20 cellular contexts compared by ENCODE assay signal in the genomic region with DNA sequence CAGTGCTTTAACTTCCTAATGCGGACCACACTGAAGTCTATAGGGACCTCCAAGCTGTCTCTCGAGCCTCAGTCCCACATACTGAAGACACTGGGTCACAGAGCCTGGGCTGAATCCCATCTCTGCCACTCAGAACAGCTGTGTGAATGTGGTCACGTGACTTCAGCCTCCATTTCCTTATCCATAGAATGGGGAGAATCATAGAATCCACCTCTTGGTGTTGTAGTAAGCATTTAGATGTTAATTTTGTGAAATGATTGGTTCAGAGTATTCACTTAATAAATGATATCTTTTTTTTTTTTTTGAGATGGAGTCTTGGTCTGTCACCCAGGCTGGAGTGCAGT.
"Had no signal": no experiment of that assay in that cellular context is flagged by ENCODE, and none has a peak within 500 bp of the region (broad histone marks: within the 10 kb centered on the region; RNA-seq: fewer than 3 reads in every experiment).

No MANE protein-coding gene starts in this region.

- H3K27me3 ChIP-seq: adrenal gland, cardiac muscle cell, esophagus squamous epithelium, hepatocyte, suprapubic skin had no signal

- H3K9me3 ChIP-seq: adrenal gland, esophagus squamous epithelium, suprapubic skin had no signal

- H3K4me1 ChIP-seq: parathyroid adenoma had no signal

- H2AFZ ChIP-seq: hepatocyte, parathyroid adenoma had no signal

- H3K36me3 ChIP-seq: adrenal gland, cardiac muscle cell, esophagus squamous epithelium, suprapubic skin had no signal

- H3K4me2 ChIP-seq: hepatocyte had no signal

- H3K4me3 ChIP-seq: adrenal gland, cardiac muscle cell, hepatocyte, suprapubic skin had no signal

- DNase-seq: activated CD4-positive, alpha-beta T cell treated with anti-CD3 and anti-CD28 coated beads, Interleukin-2, amount 10 ng/mL, durations not matched to agents 24 days and 14 days; activated CD4-positive, CD25-positive, alpha-beta regulatory T cell; activated CD8-positive, alpha-beta T cell treated with anti-CD3 and anti-CD28 coated beads for 36 hours; activated naive CD4-positive, alpha-beta T cell treated with anti-CD3 and anti-CD28 coated beads, Interleukin-2, amount 50 U/mL, for 16 hours; activated T-cell treated with anti-CD3 and anti-CD28 coated beads, Interleukin-2, amount 50 U/mL, for 24 hours; adrenal gland; dermis blood vessel endothelial cell; effector memory CD4-positive, alpha-beta T cell; esophagus squamous epithelium; left cardiac atrium; natural killer cell; stimulated activated CD4-positive, alpha-beta T cell treated with anti-CD3 and anti-CD28 coated beads, Interleukin-1b, Interleukin-23, amount 100 ng/mL, for 48 hours; stimulated activated CD8-positive, alpha-beta memory T cell treated with anti-CD3 and anti-CD28 coated beads, Interleukin-4, amount 100 ng/mL, for 48 hours; stimulated activated naive CD4-positive, alpha-beta T cell; T-cell; T-helper 9 cell had no signal

- H3K27ac ChIP-seq: cardiac muscle cell, hepatocyte, parathyroid adenoma had no signal

- H3K9ac ChIP-seq: parathyroid adenoma had no signal
